Comparison of ENCODE assay signal across 25 cellular contexts in genomic region chr3:121869731-121870130, GRCh38.
"Had no signal": no experiment of that assay in that cellular context is flagged by ENCODE, and none has a peak within 500 bp of the region (broad histone marks: within the 10 kb centered on the region; RNA-seq: fewer than 3 reads in every experiment).

No MANE protein-coding gene starts in this region.

- H3K9me3 Mint-ChIP-seq: activated CD8-positive, alpha-beta T cell treated with anti-CD3 and anti-CD28 coated beads for 36 hours; activated naive CD8-positive, alpha-beta T cell treated with anti-CD3 and anti-CD28 coated beads, Interleukin-2, amount 10 ng/mL, durations not matched to agents 7 days and 5 days; activated T-helper 2 cell treated with anti-CD3 and anti-CD28 coated beads, Interferon-gamma antibody, Interleukin-2, Interleukin-4, amounts not matched to agents 10 μg/mL and 5 μg/mL and 100 μg/mL, durations not matched to agents 14 hours and 24 hours and 36 hours; naive thymus-derived CD8-positive, alpha-beta T cell had no signal

- H3K4me3 Mint-ChIP-seq: activated CD8-positive, alpha-beta T cell treated with anti-CD3 and anti-CD28 coated beads for 36 hours; activated naive CD8-positive, alpha-beta T cell treated with anti-CD3 and anti-CD28 coated beads, Interleukin-2, amount 10 ng/mL, durations not matched to agents 7 days and 5 days; endodermal cell; naive thymus-derived CD8-positive, alpha-beta T cell had no signal

- ATAC-seq: activated CD8-positive, alpha-beta T cell treated with anti-CD3 and anti-CD28 coated beads for 36 hours; body of pancreas; left cardiac atrium; mucosa of descending colon; naive thymus-derived CD8-positive, alpha-beta T cell; right lobe of liver had no signal

- H3K4me1 Mint-ChIP-seq: activated naive CD8-positive, alpha-beta T cell treated with anti-CD3 and anti-CD28 coated beads, Interleukin-2, amount 10 ng/mL, durations not matched to agents 7 days and 5 days; endodermal cell had no signal

- DNase-seq: activated CD4-positive, alpha-beta T cell treated with anti-CD3 and anti-CD28 coated beads for 48 hours; activated CD8-positive, alpha-beta T cell treated with anti-CD3 and anti-CD28 coated beads for 36 hours; activated naive CD4-positive, alpha-beta T cell treated with Interleukin-2 at 50 U/mL for 16 hours; activated naive CD8-positive, alpha-beta T cell treated with anti-CD3 and anti-CD28 coated beads, Interleukin-2, amount 10 ng/mL, durations not matched to agents 7 days and 5 days; activated T-cell treated with anti-CD3 and anti-CD28 coated beads, Interleukin-2, amount 50 U/mL, for 1 hour; amygdala; body of pancreas; dorsolateral prefrontal cortex; endodermal cell; foreskin fibroblast; hippocampal formation; left cardiac atrium; mesenchymal stem cell; mucosa of descending colon; naive thymus-derived CD8-positive, alpha-beta T cell; ovary; right lobe of liver; small intestine; stimulated activated CD4-positive, alpha-beta T cell treated with anti-CD3 and anti-CD28 coated beads, Interleukin-15, amount 100 ng/mL, for 24 hours; stimulated activated CD4-positive, alpha-beta T cell treated with anti-CD3 and anti-CD28 coated beads, Interleukin-2, amount 100 ng/mL, for 48 hours; T1000; testis; upper lobe of left lung; WERI-Rb-1 had no signal

- H3K27me3 Mint-ChIP-seq: activated CD8-positive, alpha-beta T cell treated with anti-CD3 and anti-CD28 coated beads for 36 hours; activated naive CD8-positive, alpha-beta T cell treated with anti-CD3 and anti-CD28 coated beads, Interleukin-2, amount 10 ng/mL, durations not matched to agents 7 days and 5 days; naive thymus-derived CD8-positive, alpha-beta T cell had no signal

- H3K27ac Mint-ChIP-seq: activated CD8-positive, alpha-beta T cell treated with anti-CD3 and anti-CD28 coated beads for 36 hours; activated naive CD8-positive, alpha-beta T cell treated with anti-CD3 and anti-CD28 coated beads, Interleukin-2, amount 10 ng/mL, durations not matched to agents 7 days and 5 days; activated T-helper 2 cell treated with anti-CD3 and anti-CD28 coated beads, Interferon-gamma antibody, Interleukin-2, Interleukin-4, amounts not matched to agents 10 μg/mL and 5 μg/mL and 100 μg/mL, durations not matched to agents 14 hours and 24 hours and 36 hours; endodermal cell; naive thymus-derived CD8-positive, alpha-beta T cell had no signal
